In the genomic region with DNA sequence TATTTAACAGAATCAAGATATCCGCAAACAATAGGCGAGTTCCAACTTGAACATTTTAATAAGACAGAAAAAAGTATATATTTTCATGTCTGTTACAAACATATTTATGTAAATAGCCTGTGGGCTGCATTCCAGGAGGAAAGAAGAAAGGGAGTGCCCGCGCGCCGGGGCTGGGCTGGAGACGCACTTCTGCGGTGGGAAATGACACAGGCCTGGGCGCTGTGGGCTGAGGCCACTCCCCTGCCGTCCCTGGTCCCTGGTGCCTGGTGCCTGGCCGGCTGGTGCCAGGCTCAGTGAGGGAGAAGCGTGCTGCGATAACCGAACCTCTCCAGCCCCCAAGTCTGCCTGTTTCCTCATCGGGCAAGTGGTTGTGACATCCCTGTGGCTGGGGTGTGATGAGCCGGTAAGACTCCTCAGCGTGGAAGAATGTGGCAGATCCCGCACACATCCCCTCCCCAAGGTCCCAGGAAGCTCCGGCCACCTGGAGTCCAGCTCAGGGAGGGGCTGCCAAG, we compare ENCODE assay signal across 14 cellular contexts.
DNase-seq lines count a peak whose midpoint lies in the region; ATAC-seq and TF ChIP-seq lines count a peak whose summit lies in the region.
"Had no signal": no experiment of that assay in that cellular context is flagged by ENCODE, and none has a peak within 500 bp of the region (broad histone marks: within the 10 kb centered on the region; RNA-seq: fewer than 3 reads in every experiment).

No MANE protein-coding gene starts in this region.

- H3K4me1 Mint-ChIP-seq in mesothelial cell of epicardium: peaks cover 10% of the 10 kb centered on the region
- H3K4me1 Mint-ChIP-seq in naive thymus-derived CD8-positive, alpha-beta T cell: peaks cover 1 to 12% (median 6%) of the 10 kb centered on the region in 4 donors
- H3K4me1 Mint-ChIP-seq: B cell had no signal

- intact Hi-C loops in heart left ventricle (cut with DNase I) (loop anchor here in 2 of 10 donors (10.0 kb wide), 2 partner anchors 101 to 121 kb away; no protein-coding TSS in a partner anchor), cardiac septum (cut with DNase I) (no loop called here), breast epithelium (cut with DNase I; ENCODE audit: low total_unique reads) (no loop called here)

- H3K9me3 Mint-ChIP-seq in mesothelial cell of epicardium: no peaks in the 10 kb centered on the region
- H3K9me3 Mint-ChIP-seq in naive thymus-derived CD8-positive, alpha-beta T cell: no peaks in the 10 kb centered on the region
- H3K9me3 Mint-ChIP-seq: activated naive CD8-positive, alpha-beta T cell treated with anti-CD3 and anti-CD28 coated beads for 36 hours had no signal

- WGBS in heart left ventricle, 4 donors: 36 to 55% (median 51%) methylated on average over 13 to 19 of the region's 19 CpGs

- TF ChIP-seq POLR2A in heart left ventricle (IDR thresholded peaks at IDR 0.05) (no peak), breast epithelium (IDR thresholded peaks at IDR 0.05) (peak; percentile 9)

- H3K4me3 Mint-ChIP-seq in mesothelial cell of epicardium: no peak overlapping the region
- no peak overlapping the region for H3K4me3 Mint-ChIP-seq in naive thymus-derived CD8-positive, alpha-beta T cell
- H3K4me3 Mint-ChIP-seq: activated naive CD8-positive, alpha-beta T cell treated with anti-CD3 and anti-CD28 coated beads for 36 hours; B cell had no signal

- ATAC-seq in heart left ventricle (peak in 3 of 4 donors; percentile 3 to 38 (median 21)), GM19351 (IDR thresholded peaks at IDR 0.05; ENCODE audit: unreplicated experiment) (no peak)
- ATAC-seq in naive thymus-derived CD8-positive, alpha-beta T cell: no peak

- POLR2A ChIA-PET in naive thymus-derived CD8-positive, alpha-beta T cell (lab: Charles Lee): no interaction called here

- H3K36me3 ChIP-seq in heart left ventricle (peaks cover 0 to 15% (median 3%) of the 10 kb centered on the region in 9 donors), breast epithelium (no peaks in the 10 kb centered on the region)

- H3K27me3 ChIP-seq in heart left ventricle (peaks cover 0 to 7% (median 0%) of the 10 kb centered on the region in 9 donors), breast epithelium (peaks cover 0 to 2% of the 10 kb centered on the region in 2 donors)

- peaks cover 0 to 36% (median 19%) of the 10 kb centered on the region in 12 donors for H3K4me1 ChIP-seq in heart left ventricle
- peaks cover 19 to 30% of the 10 kb centered on the region in 2 donors for H3K4me1 ChIP-seq in breast epithelium

- peak in 1 of 12 donors; percentile 1 for TF ChIP-seq CTCF in heart left ventricle (IDR thresholded peaks at IDR 0.05)
- no peak for TF ChIP-seq CTCF in breast epithelium (IDR thresholded peaks at IDR 0.05)
- no peak for TF ChIP-seq CTCF in mesothelial cell of epicardium (IDR thresholded peaks at IDR 0.05; ENCODE audit: unreplicated experiment)

- H3K4me3 ChIP-seq in heart left ventricle (no peak overlapping the region), breast epithelium (peak overlapping the region in 2 of 3 donors; percentile 27 to 45)

- H3K27ac ChIP-seq in heart left ventricle (peak overlapping the region; percentile 15 to 77 (median 54)), breast epithelium (peak overlapping the region; percentile 95 to 96)

- peak overlapping the region; percentile 53 for H3K27ac Mint-ChIP-seq in mesothelial cell of epicardium
- H3K27ac Mint-ChIP-seq in naive thymus-derived CD8-positive, alpha-beta T cell: no peak overlapping the region
- H3K27ac Mint-ChIP-seq: activated naive CD8-positive, alpha-beta T cell treated with anti-CD3 and anti-CD28 coated beads for 36 hours; B cell had no signal

- no peak for DNase-seq in heart left ventricle
- DNase-seq in cardiac septum (ENCODE audit: low spot score): no peak
- DNase-seq in breast epithelium (ENCODE audit: low spot score in 2 of 2): peak in 1 of 2 donors; percentile 79
- no peak for DNase-seq in mesothelial cell of epicardium (ENCODE audit: low spot score in 2 of 2, unreplicated experiment in 2 of 2)
- no peak for DNase-seq in NCI-H526 treated with DMSO at 0.1 percent for 48 hours (lab: John Stamatoyannopoulos, UW)
- DNase-seq in dermis blood vessel endothelial cell: no peak
- no peak for DNase-seq in naive thymus-derived CD8-positive, alpha-beta T cell
- DNase-seq: activated CD4-positive, alpha-beta T cell treated with anti-CD3 and anti-CD28 coated beads for 1 hour; activated naive CD8-positive, alpha-beta T cell treated with anti-CD3 and anti-CD28 coated beads for 36 hours; hippocampal formation; NCI-H524; posterior cingulate gyrus had no signal

- peaks cover 22% of the 10 kb centered on the region for H3K27me3 Mint-ChIP-seq in mesothelial cell of epicardium (ENCODE audit: low read depth)
- no peaks in the 10 kb centered on the region for H3K27me3 Mint-ChIP-seq in naive thymus-derived CD8-positive, alpha-beta T cell
- H3K27me3 Mint-ChIP-seq: B cell had no signal

- H3K36me3 Mint-ChIP-seq in mesothelial cell of epicardium: peaks cover 3% of the 10 kb centered on the region
- H3K36me3 Mint-ChIP-seq in naive thymus-derived CD8-positive, alpha-beta T cell: peaks cover 0 to 5% (median under 1%) of the 10 kb centered on the region in 3 donors
- H3K36me3 Mint-ChIP-seq: activated naive CD8-positive, alpha-beta T cell treated with anti-CD3 and anti-CD28 coated beads for 36 hours had no signal

- H3K9me3 ChIP-seq in heart left ventricle (no peaks in the 10 kb centered on the region), breast epithelium (no peaks in the 10 kb centered on the region)

Comparison
In these comparisons a context has a peak if more than half of its experiments do, and no peak if none do; other contexts are left out.
1. ATAC-seq: peak in heart left ventricle (3 of 4); none in GM19351 (single experiment) and naive thymus-derived CD8-positive, alpha-beta T cell (0 of 2).
2. H3K4me3 ChIP-seq: peak in breast epithelium (2 of 3); none in heart left ventricle (0 of 12).